In genomic region chr9:137067860-137068538, GRCh38 we compare ENCODE assay signal across 1 cellular context.
TF ChIP-seq lines count a peak whose summit lies in the region.

No MANE protein-coding gene starts in this region.

TF ChIP-seq in HepG2, 621 proteins besides CTCF, POLR2A, EP300 and RAD21 (continued from another document and continues in another):
- TF ChIP-seq ZNF770 (CRISPR knock-in tag; IDR thresholded peaks at IDR 0.05) (0 out of 2 replicates have a peak, but pooled peaks have one; percentile 46), ZBTB7A (CRISPR knock-in tag; IDR thresholded peaks at IDR 0.05) (no peak), MIER3 (CRISPR knock-in tag; IDR thresholded peaks at IDR 0.05; ENCODE audit: borderline replicate concordance) (no peak; the same call in 1 of the 2 replicates), DBP (CRISPR knock-in tag; IDR thresholded peaks at IDR 0.05; ENCODE audit: not compliant biosample characterization) (no peak), HOMEZ (CRISPR knock-in tag; IDR thresholded peaks at IDR 0.05; ENCODE audit: low read depth) (no peak), ZNF451 (CRISPR knock-in tag; IDR thresholded peaks at IDR 0.05) (no peak), ZNF549 (CRISPR knock-in tag; IDR thresholded peaks at IDR 0.05) (no peak), ZNF142 (CRISPR knock-in tag; IDR thresholded peaks at IDR 0.05) (no peak), ZNF780A (CRISPR knock-in tag; IDR thresholded peaks at IDR 0.05) (no peak), ELF4 (CRISPR knock-in tag; IDR thresholded peaks at IDR 0.05; ENCODE audit: borderline replicate concordance) (no peak), SRF (IDR thresholded peaks at IDR 0.05; ENCODE audit: low read depth, low read length) (no peak), ZNF276 (CRISPR knock-in tag; IDR thresholded peaks at IDR 0.05; ENCODE audit: low read depth) (no peak), TRIM24 (CRISPR knock-in tag; IDR thresholded peaks at IDR 0.05) (no peak), ZNF317 (CRISPR knock-in tag; IDR thresholded peaks at IDR 0.05) (peak; percentile 71), ZFAT (CRISPR knock-in tag; conservative IDR thresholded peaks at IDR 0.05) (no peak), HIVEP1 (CRISPR knock-in tag; IDR thresholded peaks at IDR 0.05) (peak; percentile 65), ZNF318 (CRISPR knock-in tag; IDR thresholded peaks at IDR 0.05) (no peak), TIGD3 (CRISPR knock-in tag; IDR thresholded peaks at IDR 0.05; ENCODE audit: borderline replicate concordance) (no peak), KDM5A (IDR thresholded peaks at IDR 0.05; ENCODE audit: borderline replicate concordance, low read length) (no peak), ATF5 (CRISPR knock-in tag; IDR thresholded peaks at IDR 0.05; ENCODE audit: low read depth) (no peak), HIC2 (CRISPR knock-in tag; IDR thresholded peaks at IDR 0.05; ENCODE audit: low read depth) (peak; percentile 34; the same call in 1 of the 2 replicates), ZNF24 (IDR thresholded peaks at IDR 0.05) (no peak), ARNTL (CRISPR knock-in tag; IDR thresholded peaks at IDR 0.05) (no peak), XBP1 (CRISPR knock-in tag; IDR thresholded peaks at IDR 0.05) (no peak), FOXM1 (CRISPR knock-in tag; IDR thresholded peaks at IDR 0.05) (no peak), ZNF629 (CRISPR knock-in tag; conservative IDR thresholded peaks at IDR 0.05) (peak; percentile 43; the same call in 1 of the 2 replicates), MAF1 (CRISPR knock-in tag; IDR thresholded peaks at IDR 0.05; ENCODE audit: borderline replicate concordance) (no peak)
